10 cellular contexts compared by ENCODE assay signal in the genomic region with DNA sequence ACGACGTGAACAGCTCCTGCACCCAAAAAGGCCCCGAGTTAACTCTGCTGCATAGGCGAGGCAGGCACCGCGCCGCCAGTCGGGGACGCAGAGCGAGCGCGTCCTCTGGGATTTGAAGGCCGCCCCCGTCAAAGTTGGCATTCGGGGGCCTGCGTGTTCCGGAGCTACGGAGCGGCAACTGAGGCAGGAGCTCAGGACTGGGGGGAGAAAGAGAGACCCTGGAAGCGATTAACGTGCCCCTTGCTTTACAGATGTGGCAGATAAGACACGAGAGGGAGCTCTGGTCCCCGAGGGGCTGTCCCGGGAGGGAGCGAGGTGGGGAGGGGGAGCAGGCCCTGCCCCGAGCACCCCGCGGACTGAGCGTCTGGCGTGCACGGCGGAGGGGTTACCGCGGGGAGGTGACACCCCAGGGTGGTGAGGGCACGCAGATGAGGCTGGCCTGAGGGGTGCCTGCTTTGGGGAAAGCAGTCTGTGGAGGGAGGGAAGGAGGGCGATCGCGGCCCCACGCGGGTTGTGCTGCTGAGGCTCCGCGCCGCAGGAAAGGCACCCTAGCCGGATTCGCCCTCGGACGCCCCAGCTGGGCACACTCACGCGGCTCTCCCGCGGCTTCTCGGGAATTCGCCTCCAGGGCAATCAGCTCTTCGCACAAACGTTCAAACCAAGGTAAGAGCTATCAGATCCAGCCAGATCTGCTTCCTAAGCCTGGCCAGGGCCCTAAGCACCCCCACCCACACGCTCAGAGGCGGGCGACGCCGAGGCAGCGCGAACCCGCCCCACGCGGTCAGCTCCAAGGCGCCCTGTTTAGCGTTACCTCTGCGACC.
A peak's percentile ranks its signal among the peaks of the same experiment; 100 is the strongest.
DNase-seq lines count a peak whose midpoint lies in the region; ATAC-seq and TF ChIP-seq lines count a peak whose summit lies in the region.
"Had no signal": no experiment of that assay in that cellular context is flagged by ENCODE, and none has a peak within 500 bp of the region (broad histone marks: within the 10 kb centered on the region; RNA-seq: fewer than 3 reads in every experiment).

No MANE protein-coding gene starts in this region.

- no peaks in the 10 kb centered on the region for H3K9me3 Mint-ChIP-seq in activated naive CD4-positive, alpha-beta T cell treated with anti-CD3 and anti-CD28 coated beads, Interleukin-2, amount 50 U/mL, for 24 hours
- H3K9me3 Mint-ChIP-seq: activated T-helper 2 cell treated with anti-CD3 and anti-CD28 coated beads, Interferon-gamma antibody, Interleukin-2, Interleukin-4, amounts not matched to agents 10 μg/mL and 5 μg/mL and 100 μg/mL, durations not matched to agents 14 hours and 24 hours and 36 hours had no signal

- no peaks in the 10 kb centered on the region for H3K36me3 Mint-ChIP-seq in activated naive CD4-positive, alpha-beta T cell treated with anti-CD3 and anti-CD28 coated beads, Interleukin-2, amount 50 U/mL, for 24 hours

- no peak for TF ChIP-seq CTCF in tibial artery (IDR thresholded peaks at IDR 0.05)

- no peak for ATAC-seq in GM18519 (IDR thresholded peaks at IDR 0.05; ENCODE audit: low FRiP score, unreplicated experiment)
- no peak for ATAC-seq in HG03442 (IDR thresholded peaks at IDR 0.05; ENCODE audit: unreplicated experiment)

- H3K27ac ChIP-seq in caudate nucleus (ENCODE audit: low read depth, low read length) (peak overlapping the region; percentile 69), mucosa of rectum (ENCODE audit: low read depth in 2 of 2, low read length in 2 of 2) (no peak overlapping the region), tibial artery (no peak overlapping the region)

- peaks cover 8 to 19% of the 10 kb centered on the region in 2 donors for H3K4me1 ChIP-seq in mucosa of rectum (ENCODE audit: control insufficient read depth in 2 of 2, insufficient read depth in 2 of 2, low read length in 2 of 2)
- H3K4me1 ChIP-seq in tibial artery, result peaks cover 0 to 55% (median 49%) of the 10 kb centered on the region in 4 donors

- intact Hi-C loops in tibial artery (cut with DNase I; ENCODE audit: low total_unique reads), result no loop called here

- no peaks in the 10 kb centered on the region for H3K9me3 ChIP-seq in mucosa of rectum (ENCODE audit: control insufficient read depth in 2 of 2, low read length in 2 of 2)
- H3K9me3 ChIP-seq in tibial artery, result no peaks in the 10 kb centered on the region
- H3K9me3 ChIP-seq: Caco-2 had no signal

- peaks cover 35% of the 10 kb centered on the region for H3K27me3 Mint-ChIP-seq in activated naive CD4-positive, alpha-beta T cell treated with anti-CD3 and anti-CD28 coated beads, Interleukin-2, amount 50 U/mL, for 24 hours

- H3K36me3 ChIP-seq in mucosa of rectum (ENCODE audit: control insufficient read depth in 2 of 2, insufficient read depth in 2 of 2, low read length in 2 of 2) (no peaks in the 10 kb centered on the region), tibial artery (no peaks in the 10 kb centered on the region)

- H3K4me3 Mint-ChIP-seq in activated naive CD4-positive, alpha-beta T cell treated with anti-CD3 and anti-CD28 coated beads, Interleukin-2, amount 50 U/mL, for 24 hours, result peak overlapping the region; percentile 77

- DNase-seq in activated naive CD4-positive, alpha-beta T cell (lab: John Stamatoyannopoulos, UW), result no peak
- DNase-seq in caudate nucleus (lab: John Stamatoyannopoulos, UW), result peak in 33 of 61 donors; percentile 12 to 70 (median 34)
- no peak for DNase-seq in tibial artery
- DNase-seq in NCI-H1048 (lab: John Stamatoyannopoulos, UW), result no peak
- DNase-seq: Caco-2 had no signal

- H3K27me3 ChIP-seq in mucosa of rectum (ENCODE audit: control insufficient read depth in 2 of 2, insufficient read depth in 2 of 2, low read length in 2 of 2), result peaks cover 20 to 24% of the 10 kb centered on the region in 2 donors
- peaks cover 0 to 29% of the 10 kb centered on the region in 2 donors for H3K27me3 ChIP-seq in tibial artery

- peaks cover 14% of the 10 kb centered on the region for H3K4me1 Mint-ChIP-seq in activated naive CD4-positive, alpha-beta T cell treated with anti-CD3 and anti-CD28 coated beads, Interleukin-2, amount 50 U/mL, for 24 hours

- H3K27ac Mint-ChIP-seq in activated naive CD4-positive, alpha-beta T cell treated with anti-CD3 and anti-CD28 coated beads, Interleukin-2, amount 50 U/mL, for 24 hours, result no peak overlapping the region
- H3K27ac Mint-ChIP-seq: activated T-helper 2 cell treated with anti-CD3 and anti-CD28 coated beads, Interferon-gamma antibody, Interleukin-2, Interleukin-4, amounts not matched to agents 10 μg/mL and 5 μg/mL and 100 μg/mL, durations not matched to agents 14 hours and 24 hours and 36 hours had no signal

- H3K9ac ChIP-seq in mucosa of rectum (ENCODE audit: low read depth in 1 of 2, low read length in 2 of 2), result no peak overlapping the region

- H3K4me3 ChIP-seq in mucosa of rectum (ENCODE audit: low read length in 2 of 2) (peak overlapping the region; percentile 8 to 56), tibial artery (peak overlapping the region; percentile 37 to 38)

Comparison
In these comparisons a context has a peak if more than half of its experiments do, and no peak if none do; other contexts are left out.
1. DNase-seq: peak in caudate nucleus (33 of 61); none in activated naive CD4-positive, alpha-beta T cell (0 of 4), tibial artery (0 of 2) and NCI-H1048 (single experiment).